Comparison of ENCODE assay signal across 16 cellular contexts in the genomic region with DNA sequence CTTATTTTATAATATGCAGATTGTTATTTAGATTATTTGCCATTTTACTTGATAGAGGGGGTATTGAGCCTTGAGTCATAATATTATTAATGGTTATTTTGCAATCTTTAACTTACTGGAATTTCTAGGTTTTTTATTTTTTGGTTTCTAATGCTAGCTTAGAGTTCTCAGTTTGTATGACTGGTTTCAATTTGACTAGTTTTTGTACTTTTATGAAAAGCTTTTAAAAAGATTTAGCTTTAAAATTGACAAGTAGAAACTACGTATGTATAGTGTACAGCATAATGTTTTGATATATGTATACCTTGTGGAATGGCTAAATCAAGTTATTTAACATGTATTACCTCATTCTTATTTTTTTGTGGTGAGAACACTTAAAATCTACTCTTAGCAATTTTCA.
DNase-seq lines count a peak whose midpoint lies in the region; ATAC-seq and FAIRE-seq lines count a peak whose summit lies in the region.
"Had no signal": no experiment of that assay in that cellular context is flagged by ENCODE, and none has a peak within 500 bp of the region (broad histone marks: within the 10 kb centered on the region; RNA-seq: fewer than 3 reads in every experiment).

No MANE protein-coding gene starts in this region.

- DNase-seq in middle frontal gyrus (ENCODE audit: extremely low spot score, low spot score) (no peak), SIG-M5 treated with dmso at 0.1 percent for 504 hours (lab: John Stamatoyannopoulos, UW; ENCODE audit: unreplicated experiment) (no peak), SHP77 (lab: John Stamatoyannopoulos, UW) (no peak), GF-D8 (lab: John Stamatoyannopoulos, UW) (no peak)
- DNase-seq: BE2C; lower lobe of right lung; NCI-H1092; right lobe of liver; SHP77 treated with DMSO at 0.1 percent for 48 hours; stimulated activated CD4-positive, alpha-beta T cell treated with anti-CD3 and anti-CD28 coated beads, Interleukin-4, amount 100 ng/mL, for 4 hours; stimulated activated naive CD4-positive, alpha-beta T cell had no signal

- peak; percentile 63 for FAIRE-seq in TTC549 (lab: Jason Lieb, UNC)
- FAIRE-seq: frontal cortex had no signal

- ATAC-seq in GM18520 (IDR thresholded peaks at IDR 0.05; ENCODE audit: unreplicated experiment) (peak; percentile 58), GM21423 (IDR thresholded peaks at IDR 0.05; ENCODE audit: unreplicated experiment) (peak; percentile 60), HG03039 (IDR thresholded peaks at IDR 0.05; ENCODE audit: unreplicated experiment) (peak; percentile 62)
- ATAC-seq: lower lobe of right lung, right lobe of liver had no signal
